23 cellular contexts compared by ENCODE assay signal in genomic region chr6:100105138-100105537, GRCh38.
DNase-seq lines count a peak whose midpoint lies in the region; ATAC-seq and TF ChIP-seq lines count a peak whose summit lies in the region.
"Had no signal": no experiment of that assay in that cellular context is flagged by ENCODE, and none has a peak within 500 bp of the region (broad histone marks: within the 10 kb centered on the region; RNA-seq: fewer than 3 reads in every experiment).

No MANE protein-coding gene starts in this region.

- ATAC-seq in GM18867 (IDR thresholded peaks at IDR 0.05; ENCODE audit: unreplicated experiment): peak; percentile 58
- ATAC-seq in GM21423 (IDR thresholded peaks at IDR 0.05; ENCODE audit: unreplicated experiment): peak; percentile 84
- ATAC-seq in HG02973 (IDR thresholded peaks at IDR 0.05; ENCODE audit: unreplicated experiment): peak; percentile 45
- peak; percentile 36 for ATAC-seq in HG03469 (IDR thresholded peaks at IDR 0.05; ENCODE audit: unreplicated experiment)
- ATAC-seq in omental fat pad (ENCODE audit: low FRiP score): no peak
- ATAC-seq: activated CD8-positive, alpha-beta memory T cell treated with anti-CD3 and anti-CD28 coated beads, Interleukin-2, amount 10 ng/mL, durations not matched to agents 7 days and 5 days; natural killer cell; PC-3 had no signal

- DNase-seq in foreskin fibroblast: no peak
- no peak for DNase-seq in DMS153 treated with DMSO at 0.1 percent for 48 hours (lab: John Stamatoyannopoulos, UW; ENCODE audit: unreplicated experiment)
- DNase-seq in midbrain (lab: John Stamatoyannopoulos, UW): no peak
- no peak for DNase-seq in omental fat pad (ENCODE audit: low spot score)
- DNase-seq: activated CD4-positive, alpha-beta T cell treated with anti-CD3 and anti-CD28 coated beads for 1 hour; activated CD8-positive, alpha-beta memory T cell treated with anti-CD3 and anti-CD28 coated beads, Interleukin-2, amount 10 ng/mL, durations not matched to agents 7 days and 5 days; activated gamma-delta T cell treated with Interleukin-2 at 50 U/mL for 16 hours; aorta; CD4-positive, CD25-positive, alpha-beta regulatory T cell; cerebellar nuclear complex; effector memory CD4-positive, alpha-beta T cell; GM23248; mammary epithelial cell; natural killer cell; NCI-H1105 treated with DMSO at 0.1 percent for 48 hours; NCI-H526 treated with DMSO at 0.1 percent for 48 hours; PC-3; small intestine had no signal

- TF ChIP-seq CTCF in foreskin fibroblast (IDR thresholded peaks at IDR 0.05; ENCODE audit: low read depth, low read length) (no peak), omental fat pad (IDR thresholded peaks at IDR 0.05) (no peak)

- H3K4me3 ChIP-seq in foreskin fibroblast (ENCODE audit: low read depth in 1 of 2, low read length in 2 of 2): no peak overlapping the region
- H3K4me3 ChIP-seq: GM23248, suprapubic skin had no signal
